ENCODE assay signal across 18 cellular contexts in genomic region chr1:150311762-150312161, GRCh38.
"Had no signal": no experiment of that assay in that cellular context is flagged by ENCODE, and none has a peak within 500 bp of the region (broad histone marks: within the 10 kb centered on the region; RNA-seq: fewer than 3 reads in every experiment).

No MANE protein-coding gene starts in this region.

- H3K4me3 ChIP-seq: esophagus muscularis mucosa, gastroesophageal sphincter, right atrium auricular region, sigmoid colon, skin epidermis, stomach, thoracic aorta, transverse colon had no signal

- H3K27me3 ChIP-seq: esophagus muscularis mucosa, gastroesophageal sphincter, right atrium auricular region, sigmoid colon, stomach, transverse colon had no signal

- DNase-seq: effector memory CD8-positive, alpha-beta T cell; glutamatergic neuron; islet precursor cell; mammary epithelial cell; naive thymus-derived CD4-positive, alpha-beta T cell; sigmoid colon; stimulated activated CD4-positive, alpha-beta T cell treated with anti-CD3 and anti-CD28 coated beads, Interleukin-2, amount 100 ng/mL, for 24 hours; stimulated activated CD4-positive, alpha-beta T cell treated with anti-CD3 and anti-CD28 coated beads, Interleukin-4, amount 100 ng/mL, for 4 hours; stimulated activated naive CD4-positive, alpha-beta T cell; stomach; substantia nigra; transverse colon had no signal

- H3K9me3 ChIP-seq: esophagus muscularis mucosa, gastroesophageal sphincter, right atrium auricular region, sigmoid colon, stomach, thoracic aorta, transverse colon had no signal

- H3K27ac ChIP-seq: epithelial cell of prostate, esophagus muscularis mucosa, gastroesophageal sphincter, right atrium auricular region, sigmoid colon, skin epidermis, stomach, thoracic aorta, transverse colon had no signal
